ENCODE assay signal across 8 cellular contexts in genomic region chr15:55221090-55222011, GRCh38. TPM values are rescaled to one million over a fixed set of nuclear protein-coding genes. Genes with fewer than 3 reads are reported as not detected.
DNase-seq lines count a peak whose midpoint lies in the region; ATAC-seq and TF ChIP-seq lines count a peak whose summit lies in the region.

No MANE protein-coding gene starts in this region.

- H3K27ac ChIP-seq in WERI-Rb-1, result no peak overlapping the region

- H3K9me3 ChIP-seq in HAP-1 (no peaks in the 10 kb centered on the region), WERI-Rb-1 (ENCODE audit: severe bottlenecking) (no peaks in the 10 kb centered on the region)

- TF ChIP-seq CTCF in epithelial cell of esophagus (IDR thresholded peaks at IDR 0.05; ENCODE audit: insufficient read depth, low read depth, low read length, missing control alignments), result no peak
- TF ChIP-seq CTCF in omental fat pad (IDR thresholded peaks at IDR 0.05), result no peak
- no peak for TF ChIP-seq CTCF in WERI-Rb-1 (IDR thresholded peaks at IDR 0.05; ENCODE audit: low read depth, low read length)

- peak; percentile 41 for ATAC-seq in HG03280 (IDR thresholded peaks at IDR 0.05; ENCODE audit: unreplicated experiment)
- ATAC-seq in omental fat pad (ENCODE audit: low FRiP score), result peak; percentile 81

- H3K4me3 ChIP-seq in epithelial cell of esophagus (ENCODE audit: low read length) (no peak overlapping the region), HAP-1 (no peak overlapping the region), WERI-Rb-1 (ENCODE audit: low read depth, low read length) (no peak overlapping the region)

- H3K27ac Mint-ChIP-seq in T-helper 1 cell treated with Interleukin-12 subunit alpha and Interleukin-12 subunit beta and Interleukin-4 antibody, amounts not matched to agents 30 μg/mL and 1 μg/mL, for 36 hours, result peak overlapping the region; percentile 86

- H3K9me3 Mint-ChIP-seq in T-helper 1 cell treated with Interleukin-12 subunit alpha and Interleukin-12 subunit beta and Interleukin-4 antibody, amounts not matched to agents 30 μg/mL and 1 μg/mL, for 36 hours, result no peaks in the 10 kb centered on the region

- peaks cover 36% of the 10 kb centered on the region for H3K36me3 Mint-ChIP-seq in T-helper 1 cell treated with Interleukin-12 subunit alpha and Interleukin-12 subunit beta and Interleukin-4 antibody, amounts not matched to agents 30 μg/mL and 1 μg/mL, for 36 hours (ENCODE audit: low read depth)

- H3K4me3 Mint-ChIP-seq in T-helper 1 cell treated with Interleukin-12 subunit alpha and Interleukin-12 subunit beta and Interleukin-4 antibody, amounts not matched to agents 30 μg/mL and 1 μg/mL, for 36 hours, result peak overlapping the region; percentile 59

- H3K4me1 ChIP-seq in HAP-1, result no peaks in the 10 kb centered on the region

- H3K27me3 Mint-ChIP-seq in T-helper 1 cell treated with Interleukin-12 subunit alpha and Interleukin-12 subunit beta and Interleukin-4 antibody, amounts not matched to agents 30 μg/mL and 1 μg/mL, for 36 hours (ENCODE audit: low read depth), result no peaks in the 10 kb centered on the region

- peak; percentile 44 for DNase-seq in stimulated activated CD4-positive, alpha-beta T cell treated with anti-CD3 and anti-CD28 coated beads, Interleukin-15, amount 100 ng/mL, for 24 hours
- no peak for DNase-seq in stimulated activated CD4-positive, alpha-beta T cell treated with anti-CD3 and anti-CD28 coated beads, Interleukin-2, amount 100 ng/mL, for 48 hours
- DNase-seq in epithelial cell of esophagus (ENCODE audit: low read depth), result peak; percentile 93
- no peak for DNase-seq in omental fat pad (ENCODE audit: low spot score)
- DNase-seq in HAP-1 (ENCODE audit: low spot score in 2 of 2), result no peak
- DNase-seq in WERI-Rb-1, result no peak

- H3K36me3 ChIP-seq in HAP-1 (replicated peaks), result no peaks in the 10 kb centered on the region
- no peaks in the 10 kb centered on the region; the same call in 1 of the 2 replicates for H3K36me3 ChIP-seq in WERI-Rb-1

- no peaks in the 10 kb centered on the region for H3K27me3 ChIP-seq in HAP-1 (ENCODE audit: low read depth)
- no peaks in the 10 kb centered on the region for H3K27me3 ChIP-seq in WERI-Rb-1 (ENCODE audit: insufficient read depth, low read depth, severe bottlenecking)

- in situ Hi-C loops in HAP-1 (cut with MboI; ENCODE audit: low sequenced_read_pairs), result loop anchor here (25.0 kb wide), 1 partner anchor 416 kb away; no protein-coding TSS in a partner anchor

- peaks cover 57% of the 10 kb centered on the region for H3K4me1 Mint-ChIP-seq in T-helper 1 cell treated with Interleukin-12 subunit alpha and Interleukin-12 subunit beta and Interleukin-4 antibody, amounts not matched to agents 30 μg/mL and 1 μg/mL, for 36 hours (ENCODE audit: low read depth)

RNA-seq across cellular contexts. Expression of gene RSL24D1, which starts 24.6 kb away (rescaled TPM):
- 10 to 100 TPM; 49.3 to 67.5 (median 55.0) TPM for total RNA-seq in omental fat pad

Comparison
In these comparisons a context has a peak if more than half of its experiments do, and no peak if none do; other contexts are left out.
1. DNase-seq: peak in stimulated activated CD4-positive, alpha-beta T cell treated with anti-CD3 and anti-CD28 coated beads, Interleukin-15, amount 100 ng/mL, for 24 hours (single experiment) and epithelial cell of esophagus (single experiment); none in stimulated activated CD4-positive, alpha-beta T cell treated with anti-CD3 and anti-CD28 coated beads, Interleukin-2, amount 100 ng/mL, for 48 hours (0 of 2), omental fat pad (single experiment), HAP-1 (0 of 2) and WERI-Rb-1 (single experiment).